In the genomic region with DNA sequence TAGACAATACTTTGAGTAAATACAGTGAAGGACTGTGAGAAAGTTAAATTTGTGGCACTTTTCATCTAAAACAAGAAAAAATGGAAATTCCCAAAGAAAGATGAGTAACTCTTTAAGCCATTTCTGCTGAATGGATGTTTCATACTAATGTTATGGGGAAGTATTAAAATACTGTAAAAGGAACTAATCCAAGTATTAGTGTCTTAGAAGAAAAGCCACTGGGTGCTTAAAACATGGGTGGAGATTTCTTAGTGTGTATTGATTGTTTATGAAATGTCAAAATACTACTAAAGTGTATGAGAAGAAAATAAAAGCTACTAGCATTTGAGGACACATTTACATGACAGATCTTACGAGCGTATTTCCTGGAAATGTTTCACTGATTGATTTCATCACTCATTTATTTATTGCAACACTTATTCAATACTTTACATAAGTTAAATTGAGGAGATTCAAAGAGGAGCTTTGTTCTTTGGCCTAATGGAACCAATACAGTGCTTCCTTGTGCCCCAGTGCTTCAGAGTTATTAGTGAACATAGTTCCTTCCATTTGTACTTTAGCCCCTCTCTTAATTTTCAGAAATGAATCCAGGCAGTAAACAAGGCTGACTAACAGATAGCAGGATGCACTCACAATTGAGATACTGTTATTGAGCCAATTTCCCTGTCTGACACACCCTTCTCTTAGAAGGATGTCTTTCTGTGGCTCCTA, we compare ENCODE assay signal across 8 cellular contexts.
A peak's percentile ranks its signal among the peaks of the same experiment; 100 is the strongest.
DNase-seq lines count a peak whose midpoint lies in the region; ATAC-seq and TF ChIP-seq lines count a peak whose summit lies in the region.

No MANE protein-coding gene starts in this region.

- POLR2A ChIA-PET in activated CD8-positive, alpha-beta T cell treated with anti-CD3 and anti-CD28 coated beads, Interleukin-2, amount 10 ng/mL, durations not matched to agents 7 days and 5 days (lab: Charles Lee): no interaction called here

- H3K4me3 ChIP-seq in hepatocyte (no peak overlapping the region), suprapubic skin (peak overlapping the region; percentile 13)

- no peak for TF ChIP-seq EP300 in suprapubic skin (IDR thresholded peaks at IDR 0.05)

- TF ChIP-seq CTCF in hepatocyte (IDR thresholded peaks at IDR 0.05; ENCODE audit: poor library complexity): no peak
- TF ChIP-seq CTCF in suprapubic skin (IDR thresholded peaks at IDR 0.05): no peak

- H3K36me3 ChIP-seq in hepatocyte (replicated peaks; ENCODE audit: insufficient read depth, low read depth) (no peaks in the 10 kb centered on the region), suprapubic skin (no peaks in the 10 kb centered on the region)

- peaks cover 4% of the 10 kb centered on the region for H3K4me1 ChIP-seq in hepatocyte (ENCODE audit: insufficient read depth)
- peaks cover 24% of the 10 kb centered on the region for H3K4me1 ChIP-seq in suprapubic skin

- H3K9me3 ChIP-seq in hepatocyte (ENCODE audit: low read depth) (no peaks in the 10 kb centered on the region), suprapubic skin (no peaks in the 10 kb centered on the region)

- peaks cover 8% of the 10 kb centered on the region for H3K36me3 Mint-ChIP-seq in activated naive CD4-positive, alpha-beta T cell treated with anti-CD3 and anti-CD28 coated beads, Interleukin-2, amount 10 ng/mL, durations not matched to agents 7 days and 5 days
- peaks cover 15% of the 10 kb centered on the region for H3K36me3 Mint-ChIP-seq in activated CD8-positive, alpha-beta T cell treated with anti-CD3 and anti-CD28 coated beads, Interleukin-2, amount 10 ng/mL, durations not matched to agents 7 days and 5 days (ENCODE audit: low read depth)

- TF ChIP-seq POLR2A in suprapubic skin (IDR thresholded peaks at IDR 0.05): no peak

- H3K27ac ChIP-seq in hepatocyte (no peak overlapping the region), suprapubic skin (no peak overlapping the region)

- peak overlapping the region; percentile 52 for H3K4me2 ChIP-seq in hepatocyte

- peak overlapping the region; percentile 55 for H3K4me3 Mint-ChIP-seq in activated naive CD4-positive, alpha-beta T cell treated with anti-CD3 and anti-CD28 coated beads, Interleukin-2, amount 10 ng/mL, durations not matched to agents 7 days and 5 days
- H3K4me3 Mint-ChIP-seq in activated CD8-positive, alpha-beta T cell treated with anti-CD3 and anti-CD28 coated beads, Interleukin-2, amount 10 ng/mL, durations not matched to agents 7 days and 5 days: peak overlapping the region; percentile 44

- no peaks in the 10 kb centered on the region for H3K27me3 Mint-ChIP-seq in activated naive CD4-positive, alpha-beta T cell treated with anti-CD3 and anti-CD28 coated beads, Interleukin-2, amount 10 ng/mL, durations not matched to agents 7 days and 5 days
- no peaks in the 10 kb centered on the region for H3K27me3 Mint-ChIP-seq in activated CD8-positive, alpha-beta T cell treated with anti-CD3 and anti-CD28 coated beads, Interleukin-2, amount 10 ng/mL, durations not matched to agents 7 days and 5 days (ENCODE audit: low read depth)

- H2AFZ ChIP-seq in hepatocyte: no peak overlapping the region

- H3K27me3 ChIP-seq in hepatocyte: no peaks in the 10 kb centered on the region
- no peaks in the 10 kb centered on the region for H3K27me3 ChIP-seq in suprapubic skin

- no peaks in the 10 kb centered on the region for H3K79me2 ChIP-seq in hepatocyte

- 88% methylated on average over 2 of the region's 2 CpGs for WGBS in hepatocyte (ENCODE audit: low lambda C conversion rate, missing lambda C conversion rate)
- 32% methylated on average over 2 of the region's 2 CpGs for WGBS in suprapubic skin

- no peak for ATAC-seq in activated CD8-positive, alpha-beta T cell treated with anti-CD3 and anti-CD28 coated beads, Interleukin-2, amount 10 ng/mL, durations not matched to agents 7 days and 5 days
- no peak for ATAC-seq in activated CD4-positive, CD25-positive, alpha-beta regulatory T cell treated with anti-CD3 and anti-CD28 coated beads, Interleukin-2, amount 50 U/mL, for 24 hours
- ATAC-seq in GM19397 (IDR thresholded peaks at IDR 0.05; ENCODE audit: unreplicated experiment): no peak

- no peaks in the 10 kb centered on the region for H4K20me1 ChIP-seq in hepatocyte (ENCODE audit: insufficient read depth, poor library complexity, severe bottlenecking)

- CTCF ChIA-PET in activated naive CD4-positive, alpha-beta T cell treated with anti-CD3 and anti-CD28 coated beads, Interleukin-2, amount 10 ng/mL, durations not matched to agents 7 days and 5 days (lab: Charles Lee): interaction anchor here (1.3 kb wide), 1 partner anchor 160 kb away, joined by 4 read pairs; no protein-coding TSS in a partner anchor
- CTCF ChIA-PET in activated CD8-positive, alpha-beta T cell treated with anti-CD3 and anti-CD28 coated beads, Interleukin-2, amount 10 ng/mL, durations not matched to agents 7 days and 5 days (lab: Charles Lee): interaction anchor here (1.1 kb wide), 1 partner anchor 134 kb away, joined by 4 read pairs; no protein-coding TSS in a partner anchor

- H3K9me3 Mint-ChIP-seq in activated naive CD4-positive, alpha-beta T cell treated with anti-CD3 and anti-CD28 coated beads, Interleukin-2, amount 10 ng/mL, durations not matched to agents 7 days and 5 days: no peaks in the 10 kb centered on the region
- H3K9me3 Mint-ChIP-seq in activated CD8-positive, alpha-beta T cell treated with anti-CD3 and anti-CD28 coated beads, Interleukin-2, amount 10 ng/mL, durations not matched to agents 7 days and 5 days (ENCODE audit: insufficient read depth): no peaks in the 10 kb centered on the region

- no peaks in the 10 kb centered on the region for H3K9me2 ChIP-seq in hepatocyte (replicated peaks; ENCODE audit: insufficient read depth)

- peaks cover 70% of the 10 kb centered on the region for H3K4me1 Mint-ChIP-seq in activated naive CD4-positive, alpha-beta T cell treated with anti-CD3 and anti-CD28 coated beads, Interleukin-2, amount 10 ng/mL, durations not matched to agents 7 days and 5 days
- H3K4me1 Mint-ChIP-seq in activated CD8-positive, alpha-beta T cell treated with anti-CD3 and anti-CD28 coated beads, Interleukin-2, amount 10 ng/mL, durations not matched to agents 7 days and 5 days (ENCODE audit: low read depth): peaks cover 62% of the 10 kb centered on the region

- no peak for DNase-seq in activated naive CD4-positive, alpha-beta T cell treated with anti-CD3 and anti-CD28 coated beads, Interleukin-2, amount 10 ng/mL, durations not matched to agents 7 days and 5 days
- no peak for DNase-seq in activated naive CD4-positive, alpha-beta T cell treated with anti-CD3 and anti-CD28 coated beads, Interleukin-2, amount 50 U/mL, for 16 hours
- DNase-seq in activated CD8-positive, alpha-beta T cell treated with anti-CD3 and anti-CD28 coated beads, Interleukin-2, amount 10 ng/mL, durations not matched to agents 7 days and 5 days: no peak
- DNase-seq in hepatocyte (ENCODE audit: low spot score): no peak
- no peak for DNase-seq in suprapubic skin (ENCODE audit: low spot score in 2 of 2)
- DNase-seq in GOT3 (lab: John Stamatoyannopoulos, UW): no peak

- peak overlapping the region; percentile 81 for H3K27ac Mint-ChIP-seq in activated naive CD4-positive, alpha-beta T cell treated with anti-CD3 and anti-CD28 coated beads, Interleukin-2, amount 10 ng/mL, durations not matched to agents 7 days and 5 days
- peak overlapping the region; percentile 69 for H3K27ac Mint-ChIP-seq in activated CD8-positive, alpha-beta T cell treated with anti-CD3 and anti-CD28 coated beads, Interleukin-2, amount 10 ng/mL, durations not matched to agents 7 days and 5 days
